15 cellular contexts compared by ENCODE assay signal in genomic region chr2:188076149-188077056, GRCh38.
A peak's percentile ranks its signal among the peaks of the same experiment; 100 is the strongest.
DNase-seq lines count a peak whose midpoint lies in the region; ATAC-seq lines count a peak whose summit lies in the region.
"Had no signal": no experiment of that assay in that cellular context is flagged by ENCODE, and none has a peak within 500 bp of the region (broad histone marks: within the 10 kb centered on the region; RNA-seq: fewer than 3 reads in every experiment).

No MANE protein-coding gene starts in this region.

- peak; percentile 21 for DNase-seq in OCI-M1 (lab: John Stamatoyannopoulos, UW)
- no peak for DNase-seq in T1000 (lab: John Stamatoyannopoulos, UW)
- no peak for DNase-seq in nucleus accumbens (lab: John Stamatoyannopoulos, UW)
- no peak for DNase-seq in islet precursor cell
- no peak for DNase-seq in NK-92 treated with Interleukin-12 subunit alpha and Interleukin-12 subunit beta, amount 100 ng/mL, for 24 hours (lab: John Stamatoyannopoulos, UW)
- DNase-seq: activated CD4-positive, CD25-positive, alpha-beta regulatory T cell treated with anti-CD3 and anti-CD28 coated beads, Interleukin-2, amount 50 U/mL, for 72 hours; activated T-cell treated with anti-CD3 and anti-CD28 coated beads, Interleukin-2, amount 50 U/mL, for 24 hours; effector CD8-positive, alpha-beta T cell; NCI-H1930; NCI-H774; right cardiac atrium had no signal

- peak; percentile 91 for ATAC-seq in GM18519 (IDR thresholded peaks at IDR 0.05; ENCODE audit: low FRiP score, unreplicated experiment)
- ATAC-seq in GM21515 (IDR thresholded peaks at IDR 0.05; ENCODE audit: unreplicated experiment) = peak; percentile 66
- peak; percentile 76 for ATAC-seq in HG03025 (IDR thresholded peaks at IDR 0.05; ENCODE audit: low FRiP score, unreplicated experiment)
- ATAC-seq: right cardiac atrium, SK-N-SH treated with all-trans-retinoic acid at 6 μM for 48 hours had no signal
